In the genomic region with DNA sequence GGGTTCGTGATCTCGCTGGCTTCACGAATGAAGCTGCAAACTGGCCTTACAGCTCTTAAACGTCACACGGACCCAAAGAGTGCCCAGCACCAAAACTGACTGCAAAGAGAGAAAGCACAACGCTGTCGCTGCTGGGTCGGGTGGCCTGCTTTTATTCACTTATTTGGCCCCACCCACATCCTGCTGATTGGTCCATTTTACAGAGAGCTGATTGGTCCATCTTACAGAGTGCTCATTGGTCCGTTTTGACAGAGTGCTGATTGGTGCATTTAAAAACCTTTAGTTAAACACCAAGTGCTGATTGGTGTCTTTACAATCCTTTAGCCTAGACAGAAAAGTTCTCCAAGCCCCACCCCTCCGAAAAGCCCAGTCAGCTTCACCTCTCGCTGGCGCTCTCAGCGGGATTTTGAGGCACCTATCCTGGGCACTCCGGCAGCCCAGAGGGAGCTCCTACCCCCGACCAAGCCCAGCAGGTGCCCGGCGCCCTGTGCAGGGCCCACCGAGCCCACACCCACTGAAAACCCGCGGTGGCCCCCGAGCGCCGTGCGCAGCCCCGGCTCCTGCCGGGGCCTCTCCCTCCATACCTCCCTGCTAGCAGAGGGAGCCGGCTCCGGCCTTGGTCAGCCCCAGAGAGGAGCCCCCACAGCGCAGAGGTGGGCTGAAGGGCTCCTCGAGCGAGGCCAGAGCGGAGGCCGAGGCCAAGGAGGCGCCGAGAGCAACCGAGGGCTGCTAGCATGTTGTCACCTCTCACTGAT, we compare ENCODE assay signal across 8 cellular contexts.
"Had no signal": no experiment of that assay in that cellular context is flagged by ENCODE, and none has a peak within 500 bp of the region (broad histone marks: within the 10 kb centered on the region; RNA-seq: fewer than 3 reads in every experiment).

No MANE protein-coding gene starts in this region.

- H3K4me3 Mint-ChIP-seq: HFFc6 had no signal

- H3K27ac Mint-ChIP-seq: HFFc6 had no signal

- H3K9ac ChIP-seq: GM23248 had no signal

- H3K9me3 ChIP-seq: HAP-1 had no signal

- FAIRE-seq: HTR-8/SVneo had no signal

- ATAC-seq: HCT116 had no signal

- H3K36me3 ChIP-seq: HAP-1 had no signal

- H3K27ac ChIP-seq: GM23248 had no signal

- DNase-seq: GM23248, GOT3, H7, HFFc6, IMR-90 had no signal

- H3K4me3 ChIP-seq: GM23248, HAP-1 had no signal

- H2AFZ ChIP-seq: GM23248 had no signal
